14 cellular contexts compared by ENCODE assay signal in the genomic region with DNA sequence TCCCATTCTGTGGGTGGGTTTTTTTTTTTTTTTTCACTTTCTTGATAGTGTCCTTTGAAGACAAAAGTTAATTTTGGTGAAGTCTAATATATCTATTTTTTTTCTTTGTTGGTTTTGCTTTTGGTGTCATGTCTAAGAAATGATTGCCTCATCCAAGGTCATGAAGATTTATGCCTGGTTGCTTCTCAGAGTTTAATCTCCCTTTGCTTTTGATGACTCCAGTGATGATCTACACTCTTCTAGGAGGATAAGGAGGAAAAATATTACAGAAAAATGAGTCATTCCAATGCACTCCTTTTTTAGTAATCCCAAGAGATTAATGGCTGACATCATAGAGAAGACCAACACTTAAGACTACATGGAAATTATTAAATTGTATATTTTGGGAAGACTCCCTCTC.
DNase-seq lines count a peak whose midpoint lies in the region; ATAC-seq and TF ChIP-seq lines count a peak whose summit lies in the region.
"Had no signal": no experiment of that assay in that cellular context is flagged by ENCODE, and none has a peak within 500 bp of the region (broad histone marks: within the 10 kb centered on the region; RNA-seq: fewer than 3 reads in every experiment).

No MANE protein-coding gene starts in this region.

- peaks cover 47% of the 10 kb centered on the region for H3K4me1 Mint-ChIP-seq in HFFc6 (ENCODE audit: low read depth)

- no peak overlapping the region for H3K4me3 Mint-ChIP-seq in HFFc6
- H3K4me3 Mint-ChIP-seq: activated CD4-positive, alpha-beta memory T cell treated with anti-CD3 and anti-CD28 coated beads for 36 hours; activated T-cell treated with anti-CD3 and anti-CD28 coated beads, Interleukin-2, amount 50 U/mL, for 72 hours; memory B cell had no signal

- H3K9me3 Mint-ChIP-seq in HFFc6 = no peaks in the 10 kb centered on the region
- H3K9me3 Mint-ChIP-seq: activated CD4-positive, alpha-beta memory T cell treated with anti-CD3 and anti-CD28 coated beads for 36 hours; memory B cell had no signal

- peaks cover 3% of the 10 kb centered on the region for H3K27me3 Mint-ChIP-seq in HFFc6 (ENCODE audit: insufficient read depth)

- H3K36me3 Mint-ChIP-seq in HFFc6 (ENCODE audit: low read depth) = no peaks in the 10 kb centered on the region
- H3K36me3 Mint-ChIP-seq: activated CD4-positive, alpha-beta memory T cell treated with anti-CD3 and anti-CD28 coated beads for 36 hours had no signal

- peak overlapping the region; percentile 5; the same call in 1 of the 2 replicates for H3K27ac Mint-ChIP-seq in HFFc6
- H3K27ac Mint-ChIP-seq: activated CD4-positive, alpha-beta memory T cell treated with anti-CD3 and anti-CD28 coated beads for 36 hours; activated T-cell treated with anti-CD3 and anti-CD28 coated beads, Interleukin-2, amount 50 U/mL, for 72 hours; memory B cell had no signal

- DNase-seq in A172 (ENCODE audit: low spot score) (peak; percentile 80), HFFc6 (peak; percentile 50), amniotic epithelial cell (ENCODE audit: low read depth) (peak; percentile 96), foreskin fibroblast (peak; percentile 11 to 47), RKO (ENCODE audit: low spot score) (no peak), NCI-H187 (lab: John Stamatoyannopoulos, UW) (no peak)
- DNase-seq: activated CD4-positive, alpha-beta memory T cell treated with anti-CD3 and anti-CD28 coated beads for 36 hours; activated T-cell treated with anti-CD3 and anti-CD28 coated beads, Interleukin-2, amount 50 U/mL, for 72 hours; H7; NCI-H187 treated with DMSO at 0.1 percent for 48 hours had no signal

- TF ChIP-seq CTCF in HFFc6 (IDR thresholded peaks at IDR 0.05) (no peak), foreskin fibroblast (IDR thresholded peaks at IDR 0.05; ENCODE audit: low read depth, low read length) (no peak)

- ATAC-seq in HG02623 (IDR thresholded peaks at IDR 0.05; ENCODE audit: unreplicated experiment) = no peak
- no peak for ATAC-seq in HG02759 (IDR thresholded peaks at IDR 0.05; ENCODE audit: unreplicated experiment)
- ATAC-seq: activated T-cell treated with anti-CD3 and anti-CD28 coated beads, Interleukin-2, amount 50 U/mL, for 72 hours; GM12878 had no signal

- H3K4me3 ChIP-seq in foreskin fibroblast (ENCODE audit: low read depth in 1 of 2, low read length in 2 of 2) = no peak overlapping the region
- H3K4me3 ChIP-seq: GM12878 had no signal

Comparison
In these comparisons a context has a peak if more than half of its experiments do, and no peak if none do; other contexts are left out.
1. DNase-seq: peak in A172 (single experiment), HFFc6 (single experiment), amniotic epithelial cell (single experiment) and foreskin fibroblast (2 of 2); none in RKO (single experiment) and NCI-H187 (0 of 2).